ENCODE assay signal across 9 cellular contexts in the genomic region with DNA sequence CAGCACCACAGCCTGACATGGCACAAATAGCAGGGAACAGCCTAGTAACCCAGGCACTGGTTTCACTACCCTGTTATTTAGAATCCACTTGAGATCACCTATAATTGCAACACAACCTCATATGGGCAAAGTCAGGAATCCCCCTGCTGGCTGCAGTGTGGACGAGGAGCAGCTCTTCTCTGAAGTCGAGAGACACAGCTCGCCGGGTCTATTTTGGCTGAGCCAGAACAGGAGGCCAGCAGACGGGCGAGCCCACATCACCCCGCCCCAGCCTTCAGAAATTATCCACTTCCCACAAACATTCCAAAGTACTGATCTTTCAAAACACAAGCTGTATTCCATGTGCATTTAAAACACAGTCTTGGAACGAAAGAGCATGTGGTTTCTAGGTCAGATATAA.
A peak's percentile ranks its signal among the peaks of the same experiment; 100 is the strongest.
DNase-seq lines count a peak whose midpoint lies in the region; ATAC-seq, FAIRE-seq and TF ChIP-seq lines count a peak whose summit lies in the region.
"Had no signal": no experiment of that assay in that cellular context is flagged by ENCODE, and none has a peak within 500 bp of the region (broad histone marks: within the 10 kb centered on the region; RNA-seq: fewer than 3 reads in every experiment).

No MANE protein-coding gene starts in this region.

- H3K9ac ChIP-seq in H1 (replicated peaks in 1 of 4; ENCODE audit: extremely low read depth in 1 of 4, low read depth in 3 of 4, low read length in 3 of 4): no peak overlapping the region
- H3K9ac ChIP-seq in muscle layer of colon (ENCODE audit: low read length): no peak overlapping the region

- H2BK120ac ChIP-seq in H1 (replicated peaks; ENCODE audit: low read depth, low read length): no peak overlapping the region

- ATAC-seq in HG02588 (IDR thresholded peaks at IDR 0.05; ENCODE audit: unreplicated experiment) (no peak), GM21390 (IDR thresholded peaks at IDR 0.05; ENCODE audit: unreplicated experiment) (no peak), GM21737 (IDR thresholded peaks at IDR 0.05; ENCODE audit: unreplicated experiment) (no peak), HG03025 (IDR thresholded peaks at IDR 0.05; ENCODE audit: low FRiP score, unreplicated experiment) (no peak)

- peak; percentile 37 to 53 (median 42) for TF ChIP-seq CTCF in H1 (IDR thresholded peaks at IDR 0.05; ENCODE audit: control extremely low read depth in 1 of 3, insufficient read depth in 1 of 3, low read depth in 1 of 3, low read length in 3 of 3)

- no peak overlapping the region for H3K4me2 ChIP-seq in H1 (ENCODE audit: insufficient read depth in 1 of 2, low read depth in 2 of 2, low read length in 2 of 2)

- H2AFZ ChIP-seq in H1 (ENCODE audit: low read length): no peak overlapping the region

- no peak overlapping the region for H3K18ac ChIP-seq in H1 (ENCODE audit: extremely low read depth, low read length)

- H2BK5ac ChIP-seq in H1 (ENCODE audit: low read depth, low read length): no peak overlapping the region

- H3K36me3 ChIP-seq in H1 (ENCODE audit: control insufficient read depth in 2 of 4, insufficient read depth in 4 of 4, low read length in 3 of 4) (no peaks in the 10 kb centered on the region), muscle layer of colon (ENCODE audit: insufficient read depth, low read length) (no peaks in the 10 kb centered on the region)

- CTCF ChIA-PET in H1 (lab: Charles Lee; ENCODE audit: partially characterized antibody): interaction anchor here (0.6 to 12.6 kb wide), 19 partner anchors 11 to 740 kb away, joined by 3 to 156 read pairs (median 4); partner anchors contain the start of gene ROR2

- TF ChIP-seq EP300 in H1 (IDR thresholded peaks at IDR 0.05; ENCODE audit: borderline replicate concordance in 1 of 2, low read depth in 2 of 2, low read length in 2 of 2): no peak

- DNase-seq in CD1c-positive myeloid dendritic cell (ENCODE audit: extremely low spot score) (peak; percentile 4), NCI-H1417 (lab: John Stamatoyannopoulos, UW) (peak in 2 of 3 experiments; percentile 64 to 90), H1 (ENCODE audit: low read depth in 1 of 2, low spot score in 2 of 2) (no peak)
- DNase-seq: foreskin melanocyte had no signal

- TF ChIP-seq POLR2A in H1 (IDR thresholded peaks at IDR 0.05; ENCODE audit: control extremely low read depth in 1 of 2, low read depth in 2 of 2, low read length in 2 of 2): no peak

- no peak for FAIRE-seq in H1 (lab: Jason Lieb, UNC)

- H3K23me2 ChIP-seq in H1 (ENCODE audit: low read depth, low read length): no peaks in the 10 kb centered on the region

- H3K9me3 ChIP-seq in H1 (ENCODE audit: insufficient read depth in 2 of 2, low read depth in 1 of 2, low read length in 1 of 2) (no peaks in the 10 kb centered on the region), muscle layer of colon (ENCODE audit: low read length) (no peaks in the 10 kb centered on the region)

- POLR2A ChIA-PET in H1 (lab: Charles Lee; ENCODE audit: partially characterized antibody): interaction anchor here (1.2 kb wide), 1 partner anchor 179 kb away, joined by 4 read pairs; the partner anchor contains the start of gene ROR2

- no peak overlapping the region for H3K56ac ChIP-seq in H1 (replicated peaks; ENCODE audit: insufficient read length, low read depth, low read length)

- H2BK12ac ChIP-seq in H1 (ENCODE audit: low read depth, low read length): no peak overlapping the region

- H3K4me3 ChIP-seq in H1 (ENCODE audit: extremely low read depth in 1 of 4, insufficient read depth in 2 of 4, low read depth in 3 of 4, low read length in 4 of 4): no peak overlapping the region
- no peak overlapping the region for H3K4me3 ChIP-seq in muscle layer of colon (ENCODE audit: low read depth in 1 of 2, low read length in 2 of 2)

- no peak overlapping the region for H2BK20ac ChIP-seq in H1 (ENCODE audit: low read length)

- H3K23ac ChIP-seq in H1 (ENCODE audit: insufficient read length): no peak overlapping the region

- H3K14ac ChIP-seq in H1 (ENCODE audit: insufficient read length): no peak overlapping the region

- WGBS in H1 (ENCODE audit: extremely low coverage in 1 of 2, insufficient coverage in 1 of 2, insufficient read length in 1 of 2, insufficient replicate concordance in 2 of 2, low coverage in 1 of 2, low lambda C conversion rate in 2 of 2, missing lambda C conversion rate in 1 of 2), 2 experiments: 79% methylated on average over 8 of the region's 8 CpGs; no CpG with 5 or more reads in 1 of the 2 experiments

- no peaks in the 10 kb centered on the region for H4K20me1 ChIP-seq in H1 (replicated peaks in 1 of 2; ENCODE audit: control insufficient read depth in 1 of 2, insufficient read depth in 2 of 2, low read length in 2 of 2)

- H3K79me1 ChIP-seq in H1 (ENCODE audit: low read depth, low read length): no peaks in the 10 kb centered on the region

- no peaks in the 10 kb centered on the region for H3K79me2 ChIP-seq in H1 (ENCODE audit: control insufficient read depth in 1 of 2, insufficient read depth in 2 of 2, low read length in 2 of 2)

- TF ChIP-seq RAD21 in H1 (IDR thresholded peaks at IDR 0.05 in 1 of 2, conservative IDR thresholded peaks at IDR 0.05 in 1 of 2; ENCODE audit: low read depth in 2 of 2, low read length in 2 of 2): peak; percentile 10 to 41; a peak in 3 of 4 replicates

- H3K4ac ChIP-seq in H1 (replicated peaks; ENCODE audit: insufficient read length, low read depth, low read length): no peak overlapping the region

- no peak overlapping the region for H4K5ac ChIP-seq in H1 (ENCODE audit: insufficient read length, low read depth, low read length)

- H3K27ac ChIP-seq in H1 (ENCODE audit: low read depth, low read length) (no peak overlapping the region), muscle layer of colon (ENCODE audit: low read depth, low read length) (peak overlapping the region; percentile 77)

- H3K4me1 ChIP-seq in H1 (replicated peaks in 1 of 4; ENCODE audit: control insufficient read depth in 3 of 4, insufficient read depth in 4 of 4, low read length in 3 of 4) (peaks cover 0 to 2% (median 0%) of the 10 kb centered on the region in 4 experiments; a peak in 1 of 7 replicates), muscle layer of colon (ENCODE audit: insufficient read depth, low read length) (peaks cover 93% of the 10 kb centered on the region)

- no peak overlapping the region for H2AK5ac ChIP-seq in H1 (ENCODE audit: low read depth, low read length)

- no peak overlapping the region for H4K91ac ChIP-seq in H1 (replicated peaks; ENCODE audit: insufficient read length, low read length)

- no peak overlapping the region for H4K8ac ChIP-seq in H1 (ENCODE audit: extremely low read depth, insufficient read depth, low read length)

- H3K27me3 ChIP-seq in H1 (replicated peaks in 1 of 4; ENCODE audit: control insufficient read depth in 3 of 4, extremely low read depth in 1 of 4, insufficient read depth in 3 of 4, low read length in 3 of 4) (no peaks in the 10 kb centered on the region), muscle layer of colon (ENCODE audit: control insufficient read depth in 1 of 2, insufficient read depth in 2 of 2, low read length in 2 of 2) (no peaks in the 10 kb centered on the region)

- no peak overlapping the region for H2BK15ac ChIP-seq in H1 (ENCODE audit: low read length)

TF ChIP-seq in H1, 55 proteins besides CTCF, POLR2A, EP300 and RAD21:
- TF ChIP-seq FOSL1 (IDR thresholded peaks at IDR 0.05; ENCODE audit: insufficient read depth, low read depth, low read length): no peak
- no peak for TF ChIP-seq CEBPB (IDR thresholded peaks at IDR 0.05; ENCODE audit: low read depth, low read length)
- TF ChIP-seq MAX (IDR thresholded peaks at IDR 0.05): no peak
- no peak for TF ChIP-seq BRCA1 (IDR thresholded peaks at IDR 0.05; ENCODE audit: low read depth, low read length)
- no peak for TF ChIP-seq TBP (IDR thresholded peaks at IDR 0.05; ENCODE audit: low read depth, low read length)
- TF ChIP-seq SP4 (IDR thresholded peaks at IDR 0.05; ENCODE audit: low read length): no peak
- no peak for TF ChIP-seq KDM1A (IDR thresholded peaks at IDR 0.05; ENCODE audit: borderline replicate concordance, low read length)
- no peak for TF ChIP-seq MAFK (IDR thresholded peaks at IDR 0.05; ENCODE audit: low read depth, low read length)
- TF ChIP-seq SP1 (IDR thresholded peaks at IDR 0.05; ENCODE audit: low read depth, low read length): no peak
- no peak for TF ChIP-seq SIN3A (conservative IDR thresholded peaks at IDR 0.05 in 1 of 2, IDR thresholded peaks at IDR 0.05 in 1 of 2; ENCODE audit: low read depth in 1 of 2, low read length in 2 of 2)
- no peak for TF ChIP-seq TEAD4 (IDR thresholded peaks at IDR 0.05; ENCODE audit: low read depth, low read length)
- TF ChIP-seq SUZ12 (IDR thresholded peaks at IDR 0.05; ENCODE audit: low read length): no peak
- no peak for TF ChIP-seq BACH1 (IDR thresholded peaks at IDR 0.05; ENCODE audit: low read length)
- TF ChIP-seq USF2 (IDR thresholded peaks at IDR 0.05; ENCODE audit: low read length): no peak
- no peak for TF ChIP-seq KDM5A (IDR thresholded peaks at IDR 0.05; ENCODE audit: low read length)
- no peak for TF ChIP-seq POU5F1 (IDR thresholded peaks at IDR 0.05; ENCODE audit: low read depth, low read length)
- no peak for TF ChIP-seq ZNF274 (IDR thresholded peaks at IDR 0.05; ENCODE audit: borderline replicate concordance, extremely low read depth, low read length)
- no peak for TF ChIP-seq SIRT6 (IDR thresholded peaks at IDR 0.05; ENCODE audit: low read length)
- no peak for TF ChIP-seq CBX8 (IDR thresholded peaks at IDR 0.05; ENCODE audit: borderline replicate concordance, low read depth, low read length)

Comparison
In these comparisons a context has a peak if more than half of its experiments do, and no peak if none do; other contexts are left out.
1. DNase-seq: peak in CD1c-positive myeloid dendritic cell (single experiment) and NCI-H1417 (2 of 3); none in H1 (0 of 2).